1 cellular context compared by ENCODE assay signal in the genomic region with DNA sequence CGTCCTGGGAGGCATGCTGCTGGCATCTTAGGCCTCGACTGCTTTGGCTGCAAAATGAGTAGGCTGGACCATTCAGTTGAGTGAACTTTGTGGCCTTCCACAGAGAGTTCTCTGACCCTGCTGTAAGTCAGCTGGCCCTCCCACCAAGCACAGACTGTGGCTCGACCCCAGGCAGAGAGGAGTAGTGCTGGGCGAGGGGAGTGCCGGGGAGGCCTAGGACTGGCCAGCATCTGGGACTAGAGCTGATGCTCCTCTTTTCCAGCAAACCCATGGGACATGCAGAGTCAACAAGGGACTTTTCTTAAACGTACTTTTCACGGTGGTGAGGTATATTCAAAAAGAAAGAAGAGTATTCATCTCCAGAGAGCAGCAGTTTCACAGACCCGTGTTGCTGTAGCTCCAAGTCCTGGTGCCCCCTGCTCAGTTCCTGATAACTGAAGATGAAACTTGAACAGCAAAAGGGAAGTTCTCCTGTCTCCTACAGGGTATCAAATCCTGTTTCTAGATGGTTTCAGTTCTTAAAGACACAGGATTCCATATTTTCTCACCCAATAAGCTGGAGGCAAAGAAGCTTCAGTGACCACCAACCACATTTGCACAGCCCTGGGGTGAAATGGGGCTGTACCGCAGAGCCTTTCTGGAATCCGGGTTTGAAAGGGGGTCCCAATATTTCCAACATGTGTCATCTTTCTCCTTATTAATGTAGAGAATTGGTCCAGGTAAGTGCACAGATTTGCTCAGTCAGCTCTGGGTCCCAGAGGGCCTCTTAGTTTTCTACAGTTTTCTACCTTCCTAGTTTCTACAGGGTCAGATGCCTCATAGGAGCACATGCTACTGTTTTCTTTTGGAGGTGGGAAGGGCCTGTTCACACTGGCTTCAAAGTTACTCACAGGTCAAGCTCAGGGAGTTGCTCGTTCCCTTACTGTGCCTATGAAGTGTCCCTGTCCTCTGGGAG.
TF ChIP-seq lines count a peak whose summit lies in the region.

No MANE protein-coding gene starts in this region.

TF ChIP-seq in H1, 55 proteins besides CTCF, POLR2A, EP300 and RAD21 (continued from another document):
- TF ChIP-seq RFX5 (IDR thresholded peaks at IDR 0.05; ENCODE audit: borderline replicate concordance, low read depth, low read length) (no peak), PHF8 (conservative IDR thresholded peaks at IDR 0.05; ENCODE audit: low read depth, low read length) (no peak), CHD2 (IDR thresholded peaks at IDR 0.05; ENCODE audit: low read length) (no peak), HDAC2 (IDR thresholded peaks at IDR 0.05; ENCODE audit: borderline replicate concordance in 1 of 2, low read depth in 2 of 2, low read length in 2 of 2) (no peak), JUN (IDR thresholded peaks at IDR 0.05; ENCODE audit: low read depth, low read length) (no peak), JUND (IDR thresholded peaks at IDR 0.05; ENCODE audit: low read length) (no peak), TAF1 (IDR thresholded peaks at IDR 0.05; ENCODE audit: low read depth, low read length) (no peak), CBX8 (IDR thresholded peaks at IDR 0.05; ENCODE audit: borderline replicate concordance, low read depth, low read length) (no peak)
- TF ChIP-seq, protein P1, sequence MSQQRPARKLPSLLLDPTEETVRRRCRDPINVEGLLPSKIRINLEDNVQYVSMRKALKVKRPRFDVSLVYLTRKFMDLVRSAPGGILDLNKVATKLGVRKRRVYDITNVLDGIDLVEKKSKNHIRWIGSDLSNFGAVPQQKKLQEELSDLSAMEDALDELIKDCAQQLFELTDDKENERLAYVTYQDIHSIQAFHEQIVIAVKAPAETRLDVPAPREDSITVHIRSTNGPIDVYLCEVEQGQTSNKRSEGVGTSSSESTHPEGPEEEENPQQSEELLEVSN (IDR thresholded peaks at IDR 0.05), result no peak
- TF ChIP-seq, protein P2, sequence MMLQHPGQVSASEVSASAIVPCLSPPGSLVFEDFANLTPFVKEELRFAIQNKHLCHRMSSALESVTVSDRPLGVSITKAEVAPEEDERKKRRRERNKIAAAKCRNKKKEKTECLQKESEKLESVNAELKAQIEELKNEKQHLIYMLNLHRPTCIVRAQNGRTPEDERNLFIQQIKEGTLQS (IDR thresholded peaks at IDR 0.05; ENCODE audit: insufficient read depth, low read depth, low read length), result no peak
TF ChIP-seq in H1: peak in this region for 0.
